Comparison of ENCODE assay signal across 17 cellular contexts in genomic region chr6:10733151-10733715, GRCh38. TPM values are rescaled to one million over a fixed set of nuclear protein-coding genes. Genes with fewer than 3 reads are reported as not detected.
DNase-seq lines count a peak whose midpoint lies in the region; ATAC-seq, FAIRE-seq and TF ChIP-seq lines count a peak whose summit lies in the region.
"Had no signal": no experiment of that assay in that cellular context is flagged by ENCODE, and none has a peak within 500 bp of the region (broad histone marks: within the 10 kb centered on the region; RNA-seq: fewer than 3 reads in every experiment).

No MANE protein-coding gene starts in this region.

- no peaks in the 10 kb centered on the region for H3K4me1 Mint-ChIP-seq in activated CD8-positive, alpha-beta T cell treated with anti-CD3 and anti-CD28 coated beads, Interleukin-2, amount 10 ng/mL, durations not matched to agents 7 days and 5 days (ENCODE audit: low read depth)
- peaks cover 8% of the 10 kb centered on the region for H3K4me1 Mint-ChIP-seq in mesothelial cell of epicardium
- H3K4me1 Mint-ChIP-seq: activated naive CD8-positive, alpha-beta T cell treated with anti-CD3 and anti-CD28 coated beads, Interleukin-2, amount 50 U/mL, for 24 hours had no signal

- H3K79me2 ChIP-seq in HCT116 (ENCODE audit: insufficient read depth, low read length) = no peaks in the 10 kb centered on the region

- H3K27me3 ChIP-seq in HCT116 (ENCODE audit: insufficient read depth, low read length) = no peaks in the 10 kb centered on the region
- H3K27me3 ChIP-seq: BLaER1 had no signal

- TF ChIP-seq CTCF in A549 (IDR thresholded peaks at IDR 0.05) (no peak), HCT116 (IDR thresholded peaks at IDR 0.05 in 2 of 3, conservative IDR thresholded peaks at IDR 0.05 in 1 of 3; ENCODE audit: borderline replicate concordance in 1 of 3, insufficient read depth in 1 of 3, low read depth in 2 of 3, low read length in 2 of 3) (no peak), mesothelial cell of epicardium (IDR thresholded peaks at IDR 0.05; ENCODE audit: unreplicated experiment) (no peak)

- H3K27ac ChIP-seq in A549 = peak overlapping the region; percentile 77 to 90; a peak in 5 of 6 replicates
- no peak overlapping the region for H3K27ac ChIP-seq in HCT116 (ENCODE audit: low read depth, low read length)
- H3K27ac ChIP-seq: BLaER1, prostate gland had no signal

- no peak for DNase-seq in A549 (ENCODE audit: low read depth in 1 of 2, low spot score in 1 of 2)
- no peak for DNase-seq in HCT116 (ENCODE audit: low read depth, low spot score)
- no peak for DNase-seq in activated CD8-positive, alpha-beta T cell treated with anti-CD3 and anti-CD28 coated beads, Interleukin-2, amount 10 ng/mL, durations not matched to agents 7 days and 5 days
- DNase-seq in mesothelial cell of epicardium (ENCODE audit: low spot score in 2 of 2, unreplicated experiment in 2 of 2) = no peak
- no peak for DNase-seq in GF-D8 (lab: John Stamatoyannopoulos, UW)
- no peak for DNase-seq in activated CD4-positive, alpha-beta T cell treated with anti-CD3 and anti-CD28 coated beads, Interleukin-2, amount 50 U/mL, for 1 hour
- DNase-seq: activated naive CD8-positive, alpha-beta T cell treated with anti-CD3 and anti-CD28 coated beads, Interleukin-2, amount 50 U/mL, for 24 hours; dermis blood vessel endothelial cell; HCEC 1CT; mucosa of descending colon; NCI-H526; stimulated activated naive CD4-positive, alpha-beta T cell had no signal

- no peak for TF ChIP-seq EP300 in A549 (IDR thresholded peaks at IDR 0.05)

- H3K9me3 Mint-ChIP-seq in activated CD8-positive, alpha-beta T cell treated with anti-CD3 and anti-CD28 coated beads, Interleukin-2, amount 10 ng/mL, durations not matched to agents 7 days and 5 days (ENCODE audit: insufficient read depth) = no peaks in the 10 kb centered on the region
- no peaks in the 10 kb centered on the region for H3K9me3 Mint-ChIP-seq in mesothelial cell of epicardium
- H3K9me3 Mint-ChIP-seq: activated naive CD8-positive, alpha-beta T cell treated with anti-CD3 and anti-CD28 coated beads, Interleukin-2, amount 50 U/mL, for 24 hours had no signal

- H3K36me3 ChIP-seq in HCT116 (ENCODE audit: control insufficient read depth in 1 of 2, insufficient read depth in 2 of 2, low read length in 2 of 2) = peaks cover 7 to 15% of the 10 kb centered on the region in 2 experiments; a peak in 3 of 4 replicates

- RAD21 ChIA-PET in HCT116 (lab: Charles Lee; ENCODE audit: low non-redundant PET in 1 of 2, low total read pairs in 2 of 2, uncharacterized antibody in 2 of 2, unreplicated experiment in 2 of 2) = no interaction called here

- no peak overlapping the region for H3K4me2 ChIP-seq in A549
- H3K4me2 ChIP-seq in HCT116 (ENCODE audit: low read length) = peak overlapping the region; percentile 71; the same call in 1 of the 2 replicates
- H3K4me2 ChIP-seq: BLaER1 had no signal

- no peak overlapping the region for H3K4me3 Mint-ChIP-seq in activated CD8-positive, alpha-beta T cell treated with anti-CD3 and anti-CD28 coated beads, Interleukin-2, amount 10 ng/mL, durations not matched to agents 7 days and 5 days
- no peak overlapping the region for H3K4me3 Mint-ChIP-seq in mesothelial cell of epicardium
- H3K4me3 Mint-ChIP-seq: activated naive CD8-positive, alpha-beta T cell treated with anti-CD3 and anti-CD28 coated beads, Interleukin-2, amount 50 U/mL, for 24 hours had no signal

- TF ChIP-seq POLR2A in A549 (IDR thresholded peaks at IDR 0.05; ENCODE audit: low read length) = no peak
- TF ChIP-seq POLR2A in HCT116 (IDR thresholded peaks at IDR 0.05; ENCODE audit: borderline replicate concordance, extremely low read depth, insufficient read depth, insufficient read length) = no peak

- H3K36me3 Mint-ChIP-seq in activated CD8-positive, alpha-beta T cell treated with anti-CD3 and anti-CD28 coated beads, Interleukin-2, amount 10 ng/mL, durations not matched to agents 7 days and 5 days (ENCODE audit: low read depth) = peaks cover 24% of the 10 kb centered on the region
- peaks cover 32% of the 10 kb centered on the region for H3K36me3 Mint-ChIP-seq in mesothelial cell of epicardium

- H3K4me1 ChIP-seq in A549 (peaks cover 26% of the 10 kb centered on the region), HCT116 (ENCODE audit: control insufficient read depth in 1 of 2, insufficient read depth in 2 of 2, low read length in 2 of 2) (peaks cover 20 to 25% of the 10 kb centered on the region in 2 experiments)
- H3K4me1 ChIP-seq: prostate gland had no signal

- no peak overlapping the region for H2AFZ ChIP-seq in HCT116 (ENCODE audit: low read depth, low read length, poor library complexity, severe bottlenecking)

- H3K27me3 Mint-ChIP-seq in activated CD8-positive, alpha-beta T cell treated with anti-CD3 and anti-CD28 coated beads, Interleukin-2, amount 10 ng/mL, durations not matched to agents 7 days and 5 days (ENCODE audit: low read depth) = no peaks in the 10 kb centered on the region
- H3K27me3 Mint-ChIP-seq in mesothelial cell of epicardium (ENCODE audit: low read depth) = no peaks in the 10 kb centered on the region
- H3K27me3 Mint-ChIP-seq: activated naive CD8-positive, alpha-beta T cell treated with anti-CD3 and anti-CD28 coated beads, Interleukin-2, amount 50 U/mL, for 24 hours had no signal

- H3K9me2 ChIP-seq in HCT116 (ENCODE audit: insufficient read depth) = no peaks in the 10 kb centered on the region

- H3K9ac ChIP-seq in HCT116 (ENCODE audit: low read length) = no peak overlapping the region
- H3K9ac ChIP-seq: BLaER1 had no signal

- BruUV-seq in HCT116 (replicated peaks; lab: Mats Ljungman, UMichigan) = no TSS peak

- CTCF ChIA-PET in A549 (lab: Yijun Ruan, JAX) (interaction anchor here (0.8 to 1.7 kb wide), 3 partner anchors 9 to 27 kb away, joined by 3 to 5 read pairs (median 3); no protein-coding TSS in a partner anchor), HCT116 (lab: Charles Lee) (no interaction called here)
- CTCF ChIA-PET in activated CD8-positive, alpha-beta T cell treated with anti-CD3 and anti-CD28 coated beads, Interleukin-2, amount 10 ng/mL, durations not matched to agents 7 days and 5 days (lab: Charles Lee) = interaction anchor here (1.5 kb wide), 1 partner anchor 9 kb away, joined by 6 read pairs; no protein-coding TSS in a partner anchor

- peak in 1 of 2 experiments; percentile 26; a peak in 3 of 6 replicates for ATAC-seq in A549
- peak; percentile 52 for ATAC-seq in HCT116
- ATAC-seq in activated CD8-positive, alpha-beta T cell treated with anti-CD3 and anti-CD28 coated beads, Interleukin-2, amount 10 ng/mL, durations not matched to agents 7 days and 5 days = peak; percentile 30
- no peak for ATAC-seq in HG03342 (IDR thresholded peaks at IDR 0.05; ENCODE audit: unreplicated experiment)
- ATAC-seq in HG03139 (IDR thresholded peaks at IDR 0.05; ENCODE audit: unreplicated experiment) = no peak
- ATAC-seq: activated naive CD8-positive, alpha-beta T cell treated with anti-CD3 and anti-CD28 coated beads, Interleukin-2, amount 50 U/mL, for 24 hours; mucosa of descending colon had no signal

- H3K4me3 ChIP-seq in A549 (no peak overlapping the region), HCT116 (replicated peaks in 1 of 2; ENCODE audit: low read depth in 1 of 2, low read length in 2 of 2) (no peak overlapping the region)
- H3K4me3 ChIP-seq: BLaER1, mucosa of descending colon, prostate gland had no signal

- H4K20me1 ChIP-seq in HCT116 (ENCODE audit: insufficient read depth) = no peaks in the 10 kb centered on the region
- H4K20me1 ChIP-seq: BLaER1 had no signal

- POLR2A ChIA-PET in A549 (lab: Yijun Ruan, JAX) = interaction anchor here (3.7 kb wide), 1 partner anchor 10 kb away, joined by 16 read pairs; the partner anchor contains the start of gene TMEM14C
- POLR2A ChIA-PET in HCT116 (lab: Charles Lee) = interaction anchor here (1.0 kb wide), 1 partner anchor 9 kb away, joined by 5 read pairs; no protein-coding TSS in a partner anchor
- POLR2A ChIA-PET in activated CD8-positive, alpha-beta T cell treated with anti-CD3 and anti-CD28 coated beads, Interleukin-2, amount 10 ng/mL, durations not matched to agents 7 days and 5 days (lab: Charles Lee) = interaction anchor here (1.1 to 2.0 kb wide), 3 partner anchors 12 to 14 kb away, joined by 3 to 7 read pairs (median 5); no protein-coding TSS in a partner anchor

- no peak overlapping the region for H3K27ac Mint-ChIP-seq in activated CD8-positive, alpha-beta T cell treated with anti-CD3 and anti-CD28 coated beads, Interleukin-2, amount 10 ng/mL, durations not matched to agents 7 days and 5 days
- H3K27ac Mint-ChIP-seq in mesothelial cell of epicardium = peak overlapping the region; percentile 85
- H3K27ac Mint-ChIP-seq: activated naive CD8-positive, alpha-beta T cell treated with anti-CD3 and anti-CD28 coated beads, Interleukin-2, amount 50 U/mL, for 24 hours had no signal

- intact Hi-C loops in HCT116 (cut with micrococcal nuclease) = no loop called here

- TF ChIP-seq RAD21 in A549 (conservative IDR thresholded peaks at IDR 0.05 in 1 of 2, IDR thresholded peaks at IDR 0.05 in 1 of 2) = no peak
- no peak for TF ChIP-seq RAD21 in HCT116 (IDR thresholded peaks at IDR 0.05; ENCODE audit: low read depth)

- 93% methylated on average over 17 of the region's 17 CpGs for WGBS in A549 (ENCODE audit: missing lambda C conversion rate)

- no peak for FAIRE-seq in A549 (lab: Jason Lieb, UNC)

- H3K9me3 ChIP-seq in A549 = no peaks in the 10 kb centered on the region
- H3K9me3 ChIP-seq in HCT116 (ENCODE audit: control insufficient read depth in 1 of 2, insufficient read depth in 1 of 2, low read depth in 1 of 2, low read length in 2 of 2) = no peaks in the 10 kb centered on the region
- H3K9me3 ChIP-seq: BLaER1, mucosa of descending colon, prostate gland had no signal

RNA-seq across cellular contexts. Expression of gene TMEM14C, which starts 10.4 kb away (rescaled TPM):
- 173 and 230 TPM in 2 replicates for polyA plus RNA-seq in A549 (2011; rRNA removed)
- polyA plus RNA-seq in A549 (2012; cell fraction: cytosol; rRNA removed) = 185 and 217 TPM in 2 replicates
- polyA plus RNA-seq in A549 (2012; cell fraction: nucleus; rRNA removed) = 111 and 117 TPM in 2 replicates
- polyA plus RNA-seq in A549 (2017; fragmentation: RNase III; extraction: RNeasy Plus Mini Kit Qiagen cat#74134 plus additional on column Dnase treatment) = 152 to 178 TPM (median 161 TPM) in 3 replicates
- polyA minus RNA-seq in A549 (2011; rRNA and poly(A)+ RNA removed) = 40.2 and 46.0 TPM in 2 replicates
- 84.7 TPM for total RNA-seq in HCT116 (2021; ENCODE audit: unreplicated experiment)
- polyA plus RNA-seq in HCT116 (2012) = 67.1 and 78.2 TPM in 2 replicates
- total RNA-seq in activated CD8-positive, alpha-beta T cell treated with anti-CD3 and anti-CD28 coated beads, Interleukin-2, amount 10 ng/mL, durations not matched to agents 7 days and 5 days = 10 to 100 TPM; 35.9 to 39.2 TPM
- 74.4 to 78.9 TPM (median 75.7 TPM) in 3 replicates for total RNA-seq in mesothelial cell of epicardium

RNA-seq across cellular contexts. Expression of gene TMEM14B, which starts 14.4 kb away (rescaled TPM):
- polyA plus RNA-seq in A549 (2011; rRNA removed) (113 and 177 TPM in 2 replicates), A549 (2017; fragmentation: RNase III; extraction: RNeasy Plus Mini Kit Qiagen cat#74134 plus additional on column Dnase treatment) (118 to 152 TPM (median 121 TPM) in 3 replicates)
- polyA plus RNA-seq in A549 (2012; cell fraction: cytosol; rRNA removed) = 112 and 120 TPM in 2 replicates
- polyA plus RNA-seq in A549 (2012; cell fraction: nucleus; rRNA removed) = 35.5 and 56.5 TPM in 2 replicates
- polyA minus RNA-seq in A549 (2011; rRNA and poly(A)+ RNA removed) = 29.2 and 36.2 TPM in 2 replicates
- total RNA-seq in HCT116 (2021; ENCODE audit: unreplicated experiment) (83.6 TPM), mesothelial cell of epicardium (56.1 to 58.5 TPM (median 57.3 TPM) in 3 replicates)
- polyA plus RNA-seq in HCT116 (2012) = 43.5 and 62.6 TPM in 2 replicates
- 10 to 100 TPM; 85.7 to 92.6 TPM for total RNA-seq in activated CD8-positive, alpha-beta T cell treated with anti-CD3 and anti-CD28 coated beads, Interleukin-2, amount 10 ng/mL, durations not matched to agents 7 days and 5 days

RNA-seq across cellular contexts. Expression of gene PAK1IP1, which starts 38.5 kb away (rescaled TPM):
- polyA plus RNA-seq in A549 (2011; rRNA removed) (26.8 and 33.4 TPM in 2 replicates), A549 (2017; fragmentation: RNase III; extraction: RNeasy Plus Mini Kit Qiagen cat#74134 plus additional on column Dnase treatment) (23.1 to 30.4 TPM (median 23.5 TPM) in 3 replicates)
- 12.1 and 14.8 TPM in 2 replicates for polyA plus RNA-seq in A549 (2012; cell fraction: cytosol; rRNA removed)
- 5.0 and 6.4 TPM in 2 replicates for polyA plus RNA-seq in A549 (2012; cell fraction: nucleus; rRNA removed)
- 8.0 and 8.2 TPM in 2 replicates for polyA minus RNA-seq in A549 (2011; rRNA and poly(A)+ RNA removed)
- total RNA-seq in HCT116 (2021; ENCODE audit: unreplicated experiment) (24.3 TPM), mesothelial cell of epicardium (14.7 to 16.8 TPM (median 15.5 TPM) in 3 replicates)
- 10.2 and 13.5 TPM in 2 replicates for polyA plus RNA-seq in HCT116 (2012)
- total RNA-seq in activated CD8-positive, alpha-beta T cell treated with anti-CD3 and anti-CD28 coated beads, Interleukin-2, amount 10 ng/mL, durations not matched to agents 7 days and 5 days = 10 to 100 TPM; 16.9 to 17.6 TPM

RNA-seq across cellular contexts. Expression of gene C6orf52, which starts 38.8 kb away (rescaled TPM):
- polyA plus RNA-seq in A549 (2011; rRNA removed) = 2.2 and 3.2 TPM in 2 replicates
- 1.3 and 1.6 TPM in 2 replicates for polyA plus RNA-seq in A549 (2012; cell fraction: cytosol; rRNA removed)
- 0.32 and 0.61 TPM in 2 replicates for polyA plus RNA-seq in A549 (2012; cell fraction: nucleus; rRNA removed)
- polyA plus RNA-seq in A549 (2017; fragmentation: RNase III; extraction: RNeasy Plus Mini Kit Qiagen cat#74134 plus additional on column Dnase treatment) = 1.3 to 1.7 TPM (median 1.4 TPM) in 3 replicates
- 0.70 TPM in 1 of 2 replicates, not detected in the other for polyA minus RNA-seq in A549 (2011; rRNA and poly(A)+ RNA removed)
- total RNA-seq in HCT116 (2021; ENCODE audit: unreplicated experiment) = 3.9 TPM
- 2.7 and 3.1 TPM in 2 replicates for polyA plus RNA-seq in HCT116 (2012)
- 1 to 10 TPM; 2.3 to 2.9 TPM for total RNA-seq in activated CD8-positive, alpha-beta T cell treated with anti-CD3 and anti-CD28 coated beads, Interleukin-2, amount 10 ng/mL, durations not matched to agents 7 days and 5 days
- total RNA-seq in mesothelial cell of epicardium = 3.1 to 4.6 TPM (median 3.8 TPM) in 3 replicates
- total RNA-seq: dermis blood vessel endothelial cell, fibroblast of villous mesenchyme had no signal

Comparison
In these comparisons a context has a peak if more than half of its experiments do, and no peak if none do; other contexts are left out.
1. ATAC-seq: peak in HCT116 (single experiment) and activated CD8-positive, alpha-beta T cell treated with anti-CD3 and anti-CD28 coated beads, Interleukin-2, amount 10 ng/mL, durations not matched to agents 7 days and 5 days (single experiment); none in HG03342 (single experiment) and HG03139 (single experiment).